ENCODE assay signal across 1 cellular context in genomic region chr17:8156174-8156992, GRCh38.
TF ChIP-seq lines count a peak whose summit lies in the region.

No MANE protein-coding gene starts in this region.

TF ChIP-seq in GM12878, 131 proteins besides CTCF, POLR2A, EP300 and RAD21 (continues in another document):
- TF ChIP-seq CEBPZ (IDR thresholded peaks at IDR 0.05; ENCODE audit: low read depth, low read length) (peak; percentile 77), EED (IDR thresholded peaks at IDR 0.05; ENCODE audit: low read depth) (no peak), GABPA (IDR thresholded peaks at IDR 0.05; ENCODE audit: low read depth) (peak; percentile 82; the same call in 1 of the 2 replicates), ELK1 (IDR thresholded peaks at IDR 0.05; ENCODE audit: low read depth, low read length) (peak; percentile 74; the same call in 1 of the 2 replicates), ZNF687 (IDR thresholded peaks at IDR 0.05) (peak; percentile 86), ZBTB4 (CRISPR knock-in tag; IDR thresholded peaks at IDR 0.05) (no peak), SUPT20H (IDR thresholded peaks at IDR 0.05; ENCODE audit: borderline replicate concordance, control insufficient read depth, low read depth, low read length) (no peak), E2F4 (IDR thresholded peaks at IDR 0.05; ENCODE audit: low read depth, low read length) (no peak), IKZF2 (IDR thresholded peaks at IDR 0.05) (peak; percentile 82 to 83; a peak in 3 of 4 replicates), USF2 (IDR thresholded peaks at IDR 0.05; ENCODE audit: borderline replicate concordance, low read depth, low read length) (peak; percentile 19; the same call in 1 of the 2 replicates), NFXL1 (IDR thresholded peaks at IDR 0.05; ENCODE audit: borderline replicate concordance) (no peak), HDAC6 (IDR thresholded peaks at IDR 0.05; ENCODE audit: unreplicated experiment) (peak; percentile 83), PBX3 (IDR thresholded peaks at IDR 0.05; ENCODE audit: insufficient replicate concordance, low read depth, low read length) (peak; percentile 93), ZNF274 (IDR thresholded peaks at IDR 0.05; ENCODE audit: insufficient read depth, insufficient read length) (no peak), CBX5 (IDR thresholded peaks at IDR 0.05; ENCODE audit: low read depth) (no peak), CREB1 (IDR thresholded peaks at IDR 0.05; ENCODE audit: low read depth) (peak; percentile 93), HDAC2 (IDR thresholded peaks at IDR 0.05) (no peak), EZH2 (IDR thresholded peaks at IDR 0.05; ENCODE audit: borderline replicate concordance, control insufficient read depth, low read depth, low read length) (no peak), PRDM15 (CRISPR knock-in tag; IDR thresholded peaks at IDR 0.05) (no peak), SRF (IDR thresholded peaks at IDR 0.05; ENCODE audit: low read depth in 2 of 2, low read length in 2 of 2) (peak; percentile 18 to 24; a peak in 1 of 4 replicates), POU2F2 (IDR thresholded peaks at IDR 0.05; ENCODE audit: borderline replicate concordance, low read depth, low read length) (peak; percentile 95), RUNX3 (IDR thresholded peaks at IDR 0.05; ENCODE audit: low read length) (peak; percentile 78), SPI1 (IDR thresholded peaks at IDR 0.05; ENCODE audit: borderline replicate concordance, insufficient read depth, low read depth, low read length) (no peak), NR2C2 (IDR thresholded peaks at IDR 0.05; ENCODE audit: borderline replicate concordance, control insufficient read depth, insufficient read length, low read depth) (no peak), PAX5 (IDR thresholded peaks at IDR 0.05; ENCODE audit: borderline replicate concordance, low read depth, low read length) (peak; percentile 91), TCF7 (IDR thresholded peaks at IDR 0.05; ENCODE audit: borderline replicate concordance) (no peak), EGR1 (IDR thresholded peaks at IDR 0.05; ENCODE audit: borderline replicate concordance in 1 of 2, low read depth in 2 of 2, low read length in 2 of 2) (peak; percentile 10 to 98), USF1 (IDR thresholded peaks at IDR 0.05; ENCODE audit: borderline replicate concordance, extremely low read length, insufficient read depth, low read depth, low read length) (peak; percentile 47), IRF3 (IDR thresholded peaks at IDR 0.05) (peak; percentile 98), SMAD1 (IDR thresholded peaks at IDR 0.05; ENCODE audit: low read depth, partially characterized antibody) (peak; percentile 96), YY1 (IDR thresholded peaks at IDR 0.05; ENCODE audit: low read depth, low read length) (peak; percentile 84), SREBF1 (IDR thresholded peaks at IDR 0.05; ENCODE audit: low read length) (peak; percentile 8; the same call in 1 of the 2 replicates), SMARCA5 (IDR thresholded peaks at IDR 0.05) (no peak), TCF3 (IDR thresholded peaks at IDR 0.05; ENCODE audit: borderline replicate concordance, insufficient read depth, low read depth, low read length) (no peak; the same call in 1 of the 2 replicates), HDGF (IDR thresholded peaks at IDR 0.05) (peak; percentile 96), BRCA1 (IDR thresholded peaks at IDR 0.05; ENCODE audit: low read depth, low read length) (no peak), ETV6 (conservative IDR thresholded peaks at IDR 0.05 in 1 of 2, IDR thresholded peaks at IDR 0.05 in 1 of 2; ENCODE audit: borderline replicate concordance in 1 of 2, low read depth in 1 of 2) (no peak)
